In genomic region chr10:88941026-88941425, GRCh38 we compare ENCODE assay signal across 17 cellular contexts.
"Had no signal": no experiment of that assay in that cellular context is flagged by ENCODE, and none has a peak within 500 bp of the region (broad histone marks: within the 10 kb centered on the region; RNA-seq: fewer than 3 reads in every experiment).

No MANE protein-coding gene starts in this region.

- H3K4me1 ChIP-seq: upper lobe of right lung had no signal

- H3K4me3 ChIP-seq: dorsolateral prefrontal cortex, heart right ventricle, mucosa of descending colon, upper lobe of right lung had no signal

- H3K9me3 ChIP-seq: heart right ventricle, mucosa of descending colon, upper lobe of right lung had no signal

- H3K27ac ChIP-seq: dorsolateral prefrontal cortex, heart right ventricle, upper lobe of right lung had no signal

- H3K27me3 ChIP-seq: dorsolateral prefrontal cortex, heart right ventricle, upper lobe of right lung had no signal

- DNase-seq: activated CD4-positive, alpha-beta T cell treated with anti-CD3 and anti-CD28 coated beads, Interleukin-2, amount 50 U/mL, for 4 hours; activated naive CD4-positive, alpha-beta T cell treated with anti-CD3 and anti-CD28 coated beads for 36 hours; activated naive CD8-positive, alpha-beta T cell treated with anti-CD3 and anti-CD28 coated beads, Interleukin-2, amount 50 U/mL, for 24 hours; activated T-cell treated with anti-CD3 and anti-CD28 coated beads, Interleukin-2, amount 50 U/mL, for 48 hours; caudate nucleus; dorsolateral prefrontal cortex; effector memory CD8-positive, alpha-beta T cell; heart right ventricle; islet precursor cell; left cardiac atrium; mesenchymal stem cell; mucosa of descending colon; naive thymus-derived CD4-positive, alpha-beta T cell; stimulated activated CD4-positive, alpha-beta T cell treated with anti-CD3 and anti-CD28 coated beads, Interleukin-4, amount 100 ng/mL, for 4 hours; stimulated activated naive CD8-positive, alpha-beta T cell treated with anti-CD3 and anti-CD28 coated beads, Interleukin-15, amount 100 ng/mL, for 72 hours; T1000; upper lobe of right lung had no signal
